In genomic region chr2:238754259-238754658, GRCh38 we compare ENCODE assay signal across 18 cellular contexts.
DNase-seq lines count a peak whose midpoint lies in the region; ATAC-seq, FAIRE-seq and TF ChIP-seq lines count a peak whose summit lies in the region.
"Had no signal": no experiment of that assay in that cellular context is flagged by ENCODE, and none has a peak within 500 bp of the region (broad histone marks: within the 10 kb centered on the region; RNA-seq: fewer than 3 reads in every experiment).

No MANE protein-coding gene starts in this region.

- H3K4me1 ChIP-seq in Karpas-422 (ENCODE audit: low read length): no peaks in the 10 kb centered on the region
- H3K4me1 ChIP-seq in K562 (replicated peaks in 1 of 2; ENCODE audit: control insufficient read depth in 2 of 2, insufficient read depth in 2 of 2, low read length in 2 of 2): no peaks in the 10 kb centered on the region
- H3K4me1 ChIP-seq: pancreas, spleen had no signal

- 0% methylated on average over 8 of the region's 8 CpGs for WGBS in K562 (ENCODE audit: insufficient coverage, low coverage, missing lambda C conversion rate)

- no peak for TF ChIP-seq POLR2A in K562 (conservative IDR thresholded peaks at IDR 0.05)

- POLR2A ChIA-PET in K562 (lab: Yijun Ruan, JAX): no interaction called here

- no peaks in the 10 kb centered on the region for H3K9me2 ChIP-seq in Karpas-422 (replicated peaks; ENCODE audit: insufficient read depth, low read length)

- BruUV-seq in K562 (replicated peaks; lab: Mats Ljungman, UMichigan): no TSS peak

- TF ChIP-seq RAD21 in K562 (CRISPR knock-in tag; conservative IDR thresholded peaks at IDR 0.05 in 1 of 2, IDR thresholded peaks at IDR 0.05 in 1 of 2): no peak

- peak; percentile 11 for DNase-seq in ELF-1 (ENCODE audit: low read depth, low spot score)
- peak; percentile 38 for DNase-seq in Karpas-422
- DNase-seq in K562 (ENCODE audit: extremely low read depth in 1 of 4, low spot score in 3 of 4): peak in 2 of 4 experiments; percentile 3 to 11
- DNase-seq in myocyte (ENCODE audit: low read depth): peak; percentile 21
- no peak for DNase-seq in stimulated activated CD4-positive, alpha-beta T cell treated with anti-CD3 and anti-CD28 coated beads, Interleukin-4, amount 100 ng/mL, for 4 hours
- DNase-seq: activated CD4-positive, alpha-beta memory T cell treated with anti-CD3 and anti-CD28 coated beads for 36 hours; head of caudate nucleus; islet precursor cell; NCI-H1048; NCI-H2171; pancreas; SHP77 treated with DMSO at 0.1 percent for 48 hours; spleen; stimulated activated naive CD8-positive, alpha-beta T cell treated with anti-CD3 and anti-CD28 coated beads, Interleukin-15, Interleukin-2, amounts not matched to agents 100 U/mL and 50 U/mL, for 24 hours had no signal

- peak in 2 of 3 experiments; percentile 33 to 37; a peak in 2 of 6 replicates for TF ChIP-seq CTCF in K562 (IDR thresholded peaks at IDR 0.05 in 2 of 3, conservative IDR thresholded peaks at IDR 0.05 in 1 of 3; ENCODE audit: insufficient read depth in 2 of 3, low read depth in 1 of 3, low read length in 3 of 3)

- H3K4me2 ChIP-seq in Karpas-422 (ENCODE audit: low read depth, low read length, poor library complexity, severe bottlenecking) (no peak overlapping the region), K562 (ENCODE audit: insufficient read depth, low read length) (no peak overlapping the region)

- H3K27ac ChIP-seq in Karpas-422 (ENCODE audit: low read length) (no peak overlapping the region), K562 (ENCODE audit: extremely low read depth, low read depth, low read length) (no peak overlapping the region)
- H3K27ac ChIP-seq: pancreas, spleen had no signal

- H4K20me1 ChIP-seq in Karpas-422 (ENCODE audit: insufficient read depth, low read depth, low read length) (no peaks in the 10 kb centered on the region), K562 (replicated peaks; ENCODE audit: control insufficient read depth, insufficient read depth, low read length) (no peaks in the 10 kb centered on the region)

- ATAC-seq in K562 (peak; percentile 67; the same call in 2 of the 3 replicates), GM19452 (IDR thresholded peaks at IDR 0.05; ENCODE audit: unreplicated experiment) (no peak), HG03342 (IDR thresholded peaks at IDR 0.05; ENCODE audit: unreplicated experiment) (no peak)
- ATAC-seq: activated T-helper 17 cell treated with anti-CD3 and anti-CD28 coated beads, Interleukin-2, amount 50 U/mL, for 72 hours; pancreas; stimulated activated naive CD8-positive, alpha-beta T cell treated with anti-CD3 and anti-CD28 coated beads, Interleukin-15, Interleukin-2, amounts not matched to agents 100 U/mL and 50 U/mL, for 24 hours had no signal

- H3K9ac ChIP-seq in Karpas-422 (ENCODE audit: low read length): no peak overlapping the region
- H3K9ac ChIP-seq in K562 (ENCODE audit: insufficient read depth in 1 of 2, low read depth in 2 of 2, low read length in 2 of 2): no peak overlapping the region

- no peak for FAIRE-seq in K562 (lab: Jason Lieb, UNC)
- FAIRE-seq: endothelial cell of umbilical vein, pancreas had no signal

- H3K9me1 ChIP-seq in K562 (ENCODE audit: control insufficient read depth, insufficient read depth, low read length): no peaks in the 10 kb centered on the region

- CTCF ChIA-PET in K562 (lab: Yijun Ruan, JAX; ENCODE audit: low intra/inter-chr PET ratio): no interaction called here

- intact Hi-C loops in K562 (cut with micrococcal nuclease): no loop called here

- in situ Hi-C loops in K562 (cut with MboI): no loop called here

- H3K79me2 ChIP-seq in Karpas-422 (ENCODE audit: low read length) (no peaks in the 10 kb centered on the region), K562 (ENCODE audit: control insufficient read depth, insufficient read depth, low read length) (no peaks in the 10 kb centered on the region)

- H3K9me3 ChIP-seq in Karpas-422 (ENCODE audit: low read length) (no peaks in the 10 kb centered on the region), K562 (replicated peaks; ENCODE audit: control insufficient read depth, insufficient read depth, low read depth, low read length) (no peaks in the 10 kb centered on the region)
- H3K9me3 ChIP-seq: pancreas had no signal

- H3K4me3 ChIP-seq in Karpas-422 (ENCODE audit: low read length) (no peak overlapping the region), K562 (no peak overlapping the region)
- H3K4me3 ChIP-seq: pancreas, spleen had no signal

- H3K36me3 ChIP-seq in Karpas-422 (ENCODE audit: insufficient read depth, low read length) (no peaks in the 10 kb centered on the region), K562 (ENCODE audit: control insufficient read depth, insufficient read depth, low read length) (no peaks in the 10 kb centered on the region)
- H3K36me3 ChIP-seq: pancreas, spleen had no signal

- no peaks in the 10 kb centered on the region for H3K27me3 ChIP-seq in Karpas-422 (ENCODE audit: low read length)
- H3K27me3 ChIP-seq in K562 (ENCODE audit: control insufficient read depth in 2 of 2, insufficient read depth in 2 of 2, low read length in 2 of 2): no peaks in the 10 kb centered on the region

- H2AFZ ChIP-seq in Karpas-422 (ENCODE audit: low read length): no peak overlapping the region
- no peak overlapping the region for H2AFZ ChIP-seq in K562 (ENCODE audit: low read depth, low read length)

- no peak for TF ChIP-seq EP300 in K562 (IDR thresholded peaks at IDR 0.05; ENCODE audit: low read length)

TF ChIP-seq in K562, 482 proteins besides CTCF, POLR2A, EP300 and RAD21:
- TF ChIP-seq ZNF507 (tag; conservative IDR thresholded peaks at IDR 0.05) (no peak), CREB3 (tag; conservative IDR thresholded peaks at IDR 0.05; ENCODE audit: low read depth) (no peak), ZNF133 (CRISPR knock-in tag; IDR thresholded peaks at IDR 0.05) (no peak), JUND (IDR thresholded peaks at IDR 0.05; ENCODE audit: borderline replicate concordance, low read depth, low read length) (no peak), JUND (tag; IDR thresholded peaks at IDR 0.05; ENCODE audit: borderline replicate concordance, low read depth, low read length) (no peak), CHD1 (IDR thresholded peaks at IDR 0.05; ENCODE audit: low read length) (no peak), FOXK2 (conservative IDR thresholded peaks at IDR 0.05 in 1 of 2, IDR thresholded peaks at IDR 0.05 in 1 of 2; ENCODE audit: low read depth in 2 of 2) (no peak), PPARD (CRISPR knock-in tag; IDR thresholded peaks at IDR 0.05) (no peak), PCBP1 (IDR thresholded peaks at IDR 0.05; ENCODE audit: low read depth, low read length, poor library complexity, severe bottlenecking) (no peak), LCOR (CRISPR knock-in tag; IDR thresholded peaks at IDR 0.05) (no peak), RNF2 (IDR thresholded peaks at IDR 0.05) (no peak), BMI1 (IDR thresholded peaks at IDR 0.05; ENCODE audit: low read length) (no peak), ZBTB2 (IDR thresholded peaks at IDR 0.05) (no peak), ZNF140 (CRISPR knock-in tag; IDR thresholded peaks at IDR 0.05) (no peak), SETDB1 (IDR thresholded peaks at IDR 0.05; ENCODE audit: low read length) (no peak), ZNF274 (IDR thresholded peaks at IDR 0.05; ENCODE audit: borderline replicate concordance, low read depth, low read length) (no peak), MED1 (CRISPR knock-in tag; IDR thresholded peaks at IDR 0.05; ENCODE audit: borderline replicate concordance) (no peak)
- TF ChIP-seq, protein P1, sequence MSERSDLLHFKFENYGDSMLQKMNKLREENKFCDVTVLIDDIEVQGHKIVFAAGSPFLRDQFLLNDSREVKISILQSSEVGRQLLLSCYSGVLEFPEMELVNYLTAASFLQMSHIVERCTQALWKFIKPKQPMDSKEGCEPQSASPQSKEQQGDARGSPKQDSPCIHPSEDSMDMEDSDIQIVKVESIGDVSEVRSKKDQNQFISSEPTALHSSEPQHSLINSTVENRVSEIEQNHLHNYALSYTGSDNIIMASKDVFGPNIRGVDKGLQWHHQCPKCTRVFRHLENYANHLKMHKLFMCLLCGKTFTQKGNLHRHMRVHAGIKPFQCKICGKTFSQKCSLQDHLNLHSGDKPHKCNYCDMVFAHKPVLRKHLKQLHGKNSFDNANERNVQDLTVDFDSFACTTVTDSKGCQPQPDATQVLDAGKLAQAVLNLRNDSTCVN (CRISPR knock-in tag; IDR thresholded peaks at IDR 0.05): no peak
- TF ChIP-seq, protein P2, sequence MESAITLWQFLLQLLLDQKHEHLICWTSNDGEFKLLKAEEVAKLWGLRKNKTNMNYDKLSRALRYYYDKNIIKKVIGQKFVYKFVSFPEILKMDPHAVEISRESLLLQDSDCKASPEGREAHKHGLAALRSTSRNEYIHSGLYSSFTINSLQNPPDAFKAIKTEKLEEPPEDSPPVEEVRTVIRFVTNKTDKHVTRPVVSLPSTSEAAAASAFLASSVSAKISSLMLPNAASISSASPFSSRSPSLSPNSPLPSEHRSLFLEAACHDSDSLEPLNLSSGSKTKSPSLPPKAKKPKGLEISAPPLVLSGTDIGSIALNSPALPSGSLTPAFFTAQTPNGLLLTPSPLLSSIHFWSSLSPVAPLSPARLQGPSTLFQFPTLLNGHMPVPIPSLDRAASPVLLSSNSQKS (CRISPR knock-in tag; IDR thresholded peaks at IDR 0.05): no peak

Comparison
In these comparisons a context has a peak if more than half of its experiments do, and no peak if none do; other contexts are left out.
1. DNase-seq: peak in ELF-1 (single experiment), Karpas-422 (single experiment) and myocyte (single experiment); none in stimulated activated CD4-positive, alpha-beta T cell treated with anti-CD3 and anti-CD28 coated beads, Interleukin-4, amount 100 ng/mL, for 4 hours (0 of 2).